22 cellular contexts compared by ENCODE assay signal in the genomic region with DNA sequence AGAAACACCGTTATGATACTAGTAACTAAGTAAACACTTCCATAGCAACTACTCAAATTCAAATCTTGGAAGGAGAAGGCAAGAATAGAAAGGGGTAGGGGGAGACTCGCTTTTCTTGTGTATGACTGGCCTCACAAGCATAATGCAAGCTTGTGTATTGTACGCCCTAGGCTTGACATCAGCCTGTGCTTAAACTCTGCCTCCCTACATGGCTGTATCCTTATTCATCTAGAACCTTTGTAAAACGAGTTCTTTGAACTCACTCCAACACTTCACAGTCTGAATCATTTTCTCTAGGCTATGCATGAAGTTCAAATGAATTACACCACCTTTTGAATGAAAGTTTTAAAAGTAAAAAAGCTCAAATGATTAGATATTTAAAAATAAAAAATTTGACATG.
"Had no signal": no experiment of that assay in that cellular context is flagged by ENCODE, and none has a peak within 500 bp of the region (broad histone marks: within the 10 kb centered on the region; RNA-seq: fewer than 3 reads in every experiment).

No MANE protein-coding gene starts in this region.

- H3K4me1 ChIP-seq: adrenal gland, tibial artery had no signal

- H3K4me3 Mint-ChIP-seq: activated naive CD8-positive, alpha-beta T cell; activated T-helper 17 cell treated with anti-CD3 and anti-CD28 coated beads, Interleukin-2, amount 50 U/mL, for 72 hours; dendritic cell treated with granulocyte-macrophage colony-stimulating factor and Interleukin-4, amounts not matched to agents 40 ng/mL and 50 ng/mL, for 4 days; immature natural killer cell; memory B cell; nephron; stimulated activated effector memory CD8-positive, alpha-beta T cell treated with anti-CD3 and anti-CD28 coated beads, Interleukin-12 subunit alpha, Interleukin-12 subunit beta, amount 100 ng/mL, for 72 hours; stimulated activated naive CD8-positive, alpha-beta T cell treated with anti-CD3 and anti-CD28 coated beads, Interleukin-15, amount 100 ng/mL, for 72 hours had no signal

- H3K9me3 Mint-ChIP-seq: activated T-helper 17 cell treated with anti-CD3 and anti-CD28 coated beads, Interleukin-2, amount 50 U/mL, for 72 hours; dendritic cell treated with granulocyte-macrophage colony-stimulating factor and Interleukin-4, amounts not matched to agents 40 ng/mL and 50 ng/mL, for 4 days; memory B cell; nephron had no signal

- DNase-seq: activated CD4-positive, alpha-beta T cell treated with anti-CD3 and anti-CD28 coated beads, Interleukin-2, amount 50 U/mL, for 1 hour; activated CD4-positive, CD25-positive, alpha-beta regulatory T cell treated with anti-CD3 and anti-CD28 coated beads, Interleukin-2, amount 50 U/mL, for 72 hours; activated T-cell treated with anti-CD3 and anti-CD28 coated beads, Interleukin-2, amount 50 U/mL, for 1 hour; adrenal gland; effector CD4-positive, alpha-beta T cell; erythroblast; immature natural killer cell; nucleus accumbens; posterior cingulate gyrus; small intestine; stimulated activated CD4-positive, alpha-beta T cell treated with anti-CD3 and anti-CD28 coated beads, Interleukin-2, amount 100 ng/mL, for 24 hours; stimulated activated naive CD8-positive, alpha-beta T cell treated with anti-CD3 and anti-CD28 coated beads, Interleukin-15, amount 100 ng/mL, for 72 hours; tibial artery had no signal

- H3K36me3 ChIP-seq: adrenal gland, tibial artery had no signal

- H3K27ac Mint-ChIP-seq: activated naive CD8-positive, alpha-beta T cell; activated T-helper 17 cell treated with anti-CD3 and anti-CD28 coated beads, Interleukin-2, amount 50 U/mL, for 72 hours; dendritic cell treated with granulocyte-macrophage colony-stimulating factor and Interleukin-4, amounts not matched to agents 40 ng/mL and 50 ng/mL, for 4 days; immature natural killer cell; memory B cell; nephron; stimulated activated effector memory CD8-positive, alpha-beta T cell treated with anti-CD3 and anti-CD28 coated beads, Interleukin-12 subunit alpha, Interleukin-12 subunit beta, amount 100 ng/mL, for 72 hours; stimulated activated naive CD8-positive, alpha-beta T cell treated with anti-CD3 and anti-CD28 coated beads, Interleukin-15, amount 100 ng/mL, for 72 hours had no signal

- H3K27me3 ChIP-seq: adrenal gland, tibial artery had no signal

- H3K27me3 Mint-ChIP-seq: activated naive CD8-positive, alpha-beta T cell; activated T-helper 17 cell treated with anti-CD3 and anti-CD28 coated beads, Interleukin-2, amount 50 U/mL, for 72 hours; dendritic cell treated with granulocyte-macrophage colony-stimulating factor and Interleukin-4, amounts not matched to agents 40 ng/mL and 50 ng/mL, for 4 days; memory B cell; stimulated activated naive CD8-positive, alpha-beta T cell treated with anti-CD3 and anti-CD28 coated beads, Interleukin-15, amount 100 ng/mL, for 72 hours had no signal

- H3K36me3 Mint-ChIP-seq: activated naive CD8-positive, alpha-beta T cell; immature natural killer cell; memory B cell; stimulated activated effector memory CD8-positive, alpha-beta T cell treated with anti-CD3 and anti-CD28 coated beads, Interleukin-12 subunit alpha, Interleukin-12 subunit beta, amount 100 ng/mL, for 72 hours had no signal

- H3K9me3 ChIP-seq: adrenal gland, tibial artery had no signal

- H3K27ac ChIP-seq: adrenal gland, tibial artery, VCaP had no signal

- FAIRE-seq: endometrium, small intestine had no signal

- H3K4me3 ChIP-seq: adrenal gland, tibial artery had no signal

- ATAC-seq: activated T-helper 17 cell treated with anti-CD3 and anti-CD28 coated beads, Interleukin-2, amount 50 U/mL, for 72 hours; sciatic nerve; stimulated activated effector memory CD8-positive, alpha-beta T cell treated with anti-CD3 and anti-CD28 coated beads, Interleukin-12 subunit alpha, Interleukin-12 subunit beta, amount 100 ng/mL, for 72 hours; stimulated activated naive CD8-positive, alpha-beta T cell treated with anti-CD3 and anti-CD28 coated beads, Interleukin-15, amount 100 ng/mL, for 72 hours had no signal

- H3K4me1 Mint-ChIP-seq: activated T-helper 17 cell treated with anti-CD3 and anti-CD28 coated beads, Interleukin-2, amount 50 U/mL, for 72 hours; immature natural killer cell; memory B cell; nephron; stimulated activated effector memory CD8-positive, alpha-beta T cell treated with anti-CD3 and anti-CD28 coated beads, Interleukin-12 subunit alpha, Interleukin-12 subunit beta, amount 100 ng/mL, for 72 hours; stimulated activated naive CD8-positive, alpha-beta T cell treated with anti-CD3 and anti-CD28 coated beads, Interleukin-15, amount 100 ng/mL, for 72 hours had no signal
